In genomic region chr16:8740775-8741355, GRCh38 we compare ENCODE assay signal across 18 cellular contexts. TPM values are rescaled to one million over a fixed set of nuclear protein-coding genes. Genes with fewer than 3 reads are reported as not detected.
DNase-seq lines count a peak whose midpoint lies in the region; FAIRE-seq and TF ChIP-seq lines count a peak whose summit lies in the region.
"Had no signal": no experiment of that assay in that cellular context is flagged by ENCODE, and none has a peak within 500 bp of the region (broad histone marks: within the 10 kb centered on the region; RNA-seq: fewer than 3 reads in every experiment).

No MANE protein-coding gene starts in this region.

- H3K36me3 ChIP-seq in duodenal mucosa (ENCODE audit: control insufficient read depth in 1 of 2, insufficient read depth in 2 of 2, low read length in 2 of 2): peaks cover 0 to 7% of the 10 kb centered on the region in 2 donors
- peaks cover 0 to 8% of the 10 kb centered on the region in 2 donors for H3K36me3 ChIP-seq in kidney (ENCODE audit: control insufficient read depth in 1 of 2, insufficient read depth in 2 of 2, low read length in 2 of 2)
- peaks cover 0 to 8% (median 0%) of the 10 kb centered on the region in 4 donors for H3K36me3 ChIP-seq in sigmoid colon
- H3K36me3 ChIP-seq in WERI-Rb-1: no peaks in the 10 kb centered on the region
- H3K36me3 ChIP-seq: HAP-1, upper lobe of left lung had no signal

- peak overlapping the region in 1 of 2 donors; percentile 13 for H3K4me3 ChIP-seq in duodenal mucosa (ENCODE audit: low read depth in 1 of 2, low read length in 2 of 2)
- no peak overlapping the region for H3K4me3 ChIP-seq in kidney (ENCODE audit: low read length in 2 of 2)
- H3K4me3 ChIP-seq in sigmoid colon: no peak overlapping the region
- no peak overlapping the region for H3K4me3 ChIP-seq in WERI-Rb-1 (ENCODE audit: low read depth, low read length)
- H3K4me3 ChIP-seq: HAP-1, upper lobe of left lung had no signal

- TF ChIP-seq EP300 in sigmoid colon (IDR thresholded peaks at IDR 0.05): no peak

- H3K9me3 ChIP-seq in duodenal mucosa (ENCODE audit: control insufficient read depth in 1 of 2, low read length in 2 of 2) (peaks cover 0 to 2% of the 10 kb centered on the region in 2 donors), kidney (ENCODE audit: control insufficient read depth in 1 of 2, low read length in 2 of 2) (no peaks in the 10 kb centered on the region), sigmoid colon (no peaks in the 10 kb centered on the region), WERI-Rb-1 (ENCODE audit: severe bottlenecking) (no peaks in the 10 kb centered on the region)
- H3K9me3 ChIP-seq: HAP-1, upper lobe of left lung had no signal

- FAIRE-seq in kidney (lab: Jason Lieb, UNC): peak; percentile 13

- H3K27me3 ChIP-seq in duodenal mucosa (ENCODE audit: control insufficient read depth in 1 of 2, insufficient read depth in 2 of 2, low read length in 2 of 2): no peaks in the 10 kb centered on the region
- no peaks in the 10 kb centered on the region for H3K27me3 ChIP-seq in sigmoid colon
- no peaks in the 10 kb centered on the region for H3K27me3 ChIP-seq in WERI-Rb-1 (ENCODE audit: insufficient read depth, low read depth, severe bottlenecking)
- H3K27me3 ChIP-seq: upper lobe of left lung had no signal

- H3K27ac ChIP-seq in duodenal mucosa (ENCODE audit: low read depth, low read length) (peak overlapping the region; percentile 22), kidney (ENCODE audit: low read depth in 2 of 2, low read length in 2 of 2) (peak overlapping the region; percentile 61 to 74), sigmoid colon (no peak overlapping the region), WERI-Rb-1 (no peak overlapping the region)
- H3K27ac ChIP-seq: parathyroid adenoma, RWPE1, upper lobe of left lung had no signal

- intact Hi-C loops in kidney (cut with DNase I) (no loop called here), sigmoid colon (cut with DNase I) (no loop called here)

- no peak overlapping the region for H3K9ac ChIP-seq in duodenal mucosa (ENCODE audit: low read depth in 1 of 2, low read length in 2 of 2)
- H3K9ac ChIP-seq in kidney (ENCODE audit: low read length in 2 of 2): no peak overlapping the region
- H3K9ac ChIP-seq: parathyroid adenoma had no signal

- TF ChIP-seq POLR2A in sigmoid colon (IDR thresholded peaks at IDR 0.05): no peak

- peak; percentile 26 for DNase-seq in DMS153 (lab: John Stamatoyannopoulos, UW)
- no peak for DNase-seq in DMS153 treated with DMSO at 0.1 percent for 48 hours (lab: John Stamatoyannopoulos, UW; ENCODE audit: unreplicated experiment)
- no peak for DNase-seq in kidney
- DNase-seq in sigmoid colon: peak; percentile 46
- DNase-seq in WERI-Rb-1: no peak
- DNase-seq in NCI-H2081 treated with DMSO at 0.1 percent for 48 hours (lab: John Stamatoyannopoulos, UW): no peak
- DNase-seq in NCI-H1417 treated with DMSO at 0.1 percent for 48 hours (lab: John Stamatoyannopoulos, UW): no peak
- DNase-seq: 8988T; activated CD4-positive, alpha-beta T cell treated with anti-CD3 and anti-CD28 coated beads for 4 hours; activated naive CD4-positive, alpha-beta T cell treated with anti-CD3 and anti-CD28 coated beads, Interleukin-2, amount 50 U/mL, for 16 hours; NCI-H2107; NCI-H524; SW 1271; upper lobe of left lung had no signal

- TF ChIP-seq CTCF in kidney (IDR thresholded peaks at IDR 0.05; ENCODE audit: borderline replicate concordance, extremely low read depth, insufficient read depth) (no peak), sigmoid colon (IDR thresholded peaks at IDR 0.05) (no peak), WERI-Rb-1 (IDR thresholded peaks at IDR 0.05; ENCODE audit: low read depth, low read length) (no peak)

- H3K4me1 ChIP-seq in duodenal mucosa (ENCODE audit: control insufficient read depth in 1 of 2, insufficient read depth in 2 of 2, low read length in 2 of 2): peaks cover 11 to 18% of the 10 kb centered on the region in 2 donors
- H3K4me1 ChIP-seq in kidney (ENCODE audit: control insufficient read depth in 1 of 2, insufficient read depth in 1 of 2, low read depth in 1 of 2, low read length in 2 of 2): peaks cover 8 to 23% of the 10 kb centered on the region in 2 donors
- H3K4me1 ChIP-seq in sigmoid colon: peaks cover 0 to 3% (median 0%) of the 10 kb centered on the region in 4 donors
- H3K4me1 ChIP-seq: HAP-1, parathyroid adenoma, upper lobe of left lung had no signal

- WGBS in sigmoid colon, 2 donors: 13 to 57% methylated on average over 6 of the region's 6 CpGs

RNA-seq across cellular contexts. Expression of gene TMEM186, which starts 56.6 kb away (rescaled TPM):
- total RNA-seq in kidney (11.0 TPM), sigmoid colon (10 to 100 TPM in 2 of 4 donors, 1 to 10 TPM in 2; 1.9 to 13.3 (median 8.7) TPM)
- polyA plus RNA-seq in kidney (ENCODE audit: insufficient read depth, low read depth, low replicate concordance) (20.2 TPM), sigmoid colon (10 to 100 TPM in 1 of 3 donors, 1 to 10 TPM in 2; 9.0 to 13.9 (median 9.9) TPM)

RNA-seq across cellular contexts. Expression of gene PMM2, which starts 56.8 kb away (rescaled TPM):
- total RNA-seq in kidney (39.5 TPM), sigmoid colon (10 to 100 TPM; 13.6 to 22.1 (median 18.4) TPM)
- polyA plus RNA-seq in kidney (ENCODE audit: insufficient read depth, low read depth, low replicate concordance) (21.5 TPM), sigmoid colon (10 to 100 TPM; 29.8 to 52.4 (median 33.6) TPM)

Comparison
In these comparisons a context has a peak if more than half of its experiments do, and no peak if none do; other contexts are left out.
1. DNase-seq: peak in DMS153 (single experiment) and sigmoid colon (single experiment); none in DMS153 treated with DMSO at 0.1 percent for 48 hours (single experiment), kidney (single experiment), WERI-Rb-1 (single experiment), NCI-H2081 treated with DMSO at 0.1 percent for 48 hours (single experiment) and NCI-H1417 treated with DMSO at 0.1 percent for 48 hours (single experiment).
2. H3K27ac ChIP-seq: peak in duodenal mucosa (single experiment) and kidney (2 of 2); none in sigmoid colon (0 of 4) and WERI-Rb-1 (single experiment).